In the genomic region with DNA sequence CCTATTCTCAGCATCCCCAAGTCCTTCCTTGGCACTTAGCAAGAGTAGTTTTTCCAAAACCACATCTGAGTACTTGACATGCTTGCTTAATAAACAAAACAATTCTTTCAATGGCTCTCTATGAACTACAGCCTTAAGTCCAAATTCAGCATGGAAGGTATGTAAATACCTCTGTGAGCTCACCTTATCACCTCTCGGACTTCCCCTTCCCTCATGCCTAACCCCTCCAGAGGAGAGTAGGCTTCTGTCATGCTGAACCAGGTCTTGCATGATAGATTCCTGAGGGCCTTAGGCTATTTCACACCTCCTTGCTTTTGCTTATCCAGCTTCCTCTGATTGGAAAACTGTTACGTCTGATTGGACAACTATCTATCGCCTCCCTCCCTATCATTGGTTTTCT, we compare ENCODE assay signal across 2 cellular contexts.
TF ChIP-seq lines count a peak whose summit lies in the region.

No MANE protein-coding gene starts in this region.

TF ChIP-seq in HepG2, 621 proteins besides CTCF, POLR2A, EP300 and RAD21 (continued from another document and continues in another):
- TF ChIP-seq, protein P1, sequence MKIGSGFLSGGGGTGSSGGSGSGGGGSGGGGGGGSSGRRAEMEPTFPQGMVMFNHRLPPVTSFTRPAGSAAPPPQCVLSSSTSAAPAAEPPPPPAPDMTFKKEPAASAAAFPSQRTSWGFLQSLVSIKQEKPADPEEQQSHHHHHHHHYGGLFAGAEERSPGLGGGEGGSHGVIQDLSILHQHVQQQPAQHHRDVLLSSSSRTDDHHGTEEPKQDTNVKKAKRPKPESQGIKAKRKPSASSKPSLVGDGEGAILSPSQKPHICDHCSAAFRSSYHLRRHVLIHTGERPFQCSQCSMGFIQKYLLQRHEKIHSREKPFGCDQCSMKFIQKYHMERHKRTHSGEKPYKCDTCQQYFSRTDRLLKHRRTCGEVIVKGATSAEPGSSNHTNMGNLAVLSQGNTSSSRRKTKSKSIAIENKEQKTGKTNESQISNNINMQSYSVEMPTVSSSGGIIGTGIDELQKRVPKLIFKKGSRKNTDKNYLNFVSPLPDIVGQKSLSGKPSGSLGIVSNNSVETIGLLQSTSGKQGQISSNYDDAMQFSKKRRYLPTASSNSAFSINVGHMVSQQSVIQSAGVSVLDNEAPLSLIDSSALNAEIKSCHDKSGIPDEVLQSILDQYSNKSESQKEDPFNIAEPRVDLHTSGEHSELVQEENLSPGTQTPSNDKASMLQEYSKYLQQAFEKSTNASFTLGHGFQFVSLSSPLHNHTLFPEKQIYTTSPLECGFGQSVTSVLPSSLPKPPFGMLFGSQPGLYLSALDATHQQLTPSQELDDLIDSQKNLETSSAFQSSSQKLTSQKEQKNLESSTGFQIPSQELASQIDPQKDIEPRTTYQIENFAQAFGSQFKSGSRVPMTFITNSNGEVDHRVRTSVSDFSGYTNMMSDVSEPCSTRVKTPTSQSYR (CRISPR knock-in tag; IDR thresholded peaks at IDR 0.05; ENCODE audit: borderline replicate concordance): no peak
- TF ChIP-seq YEATS2 (CRISPR knock-in tag; IDR thresholded peaks at IDR 0.05; ENCODE audit: borderline replicate concordance): no peak
- no peak for TF ChIP-seq ONECUT2 (CRISPR knock-in tag; IDR thresholded peaks at IDR 0.05)
- no peak for TF ChIP-seq ZNF550 (CRISPR knock-in tag; IDR thresholded peaks at IDR 0.05; ENCODE audit: borderline replicate concordance)
- TF ChIP-seq, protein P2, sequence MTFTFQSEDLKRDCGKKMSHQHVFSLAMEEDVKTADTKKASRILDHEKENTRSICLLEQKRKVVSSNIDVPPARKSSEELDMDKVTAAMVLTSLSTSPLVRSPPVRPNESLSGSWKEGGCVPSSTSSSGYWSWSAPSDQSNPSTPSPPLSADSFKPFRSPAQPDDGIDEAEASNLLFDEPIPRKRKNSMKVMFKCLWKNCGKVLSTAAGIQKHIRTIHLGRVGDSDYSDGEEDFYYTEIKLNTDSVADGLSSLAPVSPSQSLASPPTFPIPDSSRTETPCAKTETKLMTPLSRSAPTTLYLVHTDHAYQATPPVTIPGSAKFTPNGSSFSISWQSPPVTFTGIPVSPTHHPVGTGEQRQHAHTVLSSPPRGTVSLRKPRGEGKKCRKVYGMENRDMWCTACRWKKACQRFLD (CRISPR knock-in tag; IDR thresholded peaks at IDR 0.05; ENCODE audit: borderline replicate concordance): no peak
- no peak for TF ChIP-seq HNRNPUL1 (IDR thresholded peaks at IDR 0.05; ENCODE audit: low read depth, low read length)
- TF ChIP-seq, protein P3, sequence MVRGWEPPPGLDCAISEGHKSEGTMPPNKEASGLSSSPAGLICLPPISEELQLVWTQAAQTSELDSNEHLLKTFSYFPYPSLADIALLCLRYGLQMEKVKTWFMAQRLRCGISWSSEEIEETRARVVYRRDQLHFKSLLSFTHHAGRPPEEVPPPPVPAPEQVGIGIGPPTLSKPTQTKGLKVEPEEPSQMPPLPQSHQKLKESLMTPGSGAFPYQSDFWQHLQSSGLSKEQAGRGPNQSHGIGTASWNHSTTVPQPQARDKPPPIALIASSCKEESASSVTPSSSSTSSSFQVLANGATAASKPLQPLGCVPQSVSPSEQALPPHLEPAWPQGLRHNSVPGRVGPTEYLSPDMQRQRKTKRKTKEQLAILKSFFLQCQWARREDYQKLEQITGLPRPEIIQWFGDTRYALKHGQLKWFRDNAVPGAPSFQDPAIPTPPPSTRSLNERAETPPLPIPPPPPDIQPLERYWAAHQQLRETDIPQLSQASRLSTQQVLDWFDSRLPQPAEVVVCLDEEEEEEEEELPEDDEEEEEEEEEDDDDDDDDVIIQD (CRISPR knock-in tag; IDR thresholded peaks at IDR 0.05; ENCODE audit: low read depth): no peak
- TF ChIP-seq TSC22D2 (CRISPR knock-in tag; IDR thresholded peaks at IDR 0.05; ENCODE audit: borderline replicate concordance): no peak
- TF ChIP-seq, protein P4, sequence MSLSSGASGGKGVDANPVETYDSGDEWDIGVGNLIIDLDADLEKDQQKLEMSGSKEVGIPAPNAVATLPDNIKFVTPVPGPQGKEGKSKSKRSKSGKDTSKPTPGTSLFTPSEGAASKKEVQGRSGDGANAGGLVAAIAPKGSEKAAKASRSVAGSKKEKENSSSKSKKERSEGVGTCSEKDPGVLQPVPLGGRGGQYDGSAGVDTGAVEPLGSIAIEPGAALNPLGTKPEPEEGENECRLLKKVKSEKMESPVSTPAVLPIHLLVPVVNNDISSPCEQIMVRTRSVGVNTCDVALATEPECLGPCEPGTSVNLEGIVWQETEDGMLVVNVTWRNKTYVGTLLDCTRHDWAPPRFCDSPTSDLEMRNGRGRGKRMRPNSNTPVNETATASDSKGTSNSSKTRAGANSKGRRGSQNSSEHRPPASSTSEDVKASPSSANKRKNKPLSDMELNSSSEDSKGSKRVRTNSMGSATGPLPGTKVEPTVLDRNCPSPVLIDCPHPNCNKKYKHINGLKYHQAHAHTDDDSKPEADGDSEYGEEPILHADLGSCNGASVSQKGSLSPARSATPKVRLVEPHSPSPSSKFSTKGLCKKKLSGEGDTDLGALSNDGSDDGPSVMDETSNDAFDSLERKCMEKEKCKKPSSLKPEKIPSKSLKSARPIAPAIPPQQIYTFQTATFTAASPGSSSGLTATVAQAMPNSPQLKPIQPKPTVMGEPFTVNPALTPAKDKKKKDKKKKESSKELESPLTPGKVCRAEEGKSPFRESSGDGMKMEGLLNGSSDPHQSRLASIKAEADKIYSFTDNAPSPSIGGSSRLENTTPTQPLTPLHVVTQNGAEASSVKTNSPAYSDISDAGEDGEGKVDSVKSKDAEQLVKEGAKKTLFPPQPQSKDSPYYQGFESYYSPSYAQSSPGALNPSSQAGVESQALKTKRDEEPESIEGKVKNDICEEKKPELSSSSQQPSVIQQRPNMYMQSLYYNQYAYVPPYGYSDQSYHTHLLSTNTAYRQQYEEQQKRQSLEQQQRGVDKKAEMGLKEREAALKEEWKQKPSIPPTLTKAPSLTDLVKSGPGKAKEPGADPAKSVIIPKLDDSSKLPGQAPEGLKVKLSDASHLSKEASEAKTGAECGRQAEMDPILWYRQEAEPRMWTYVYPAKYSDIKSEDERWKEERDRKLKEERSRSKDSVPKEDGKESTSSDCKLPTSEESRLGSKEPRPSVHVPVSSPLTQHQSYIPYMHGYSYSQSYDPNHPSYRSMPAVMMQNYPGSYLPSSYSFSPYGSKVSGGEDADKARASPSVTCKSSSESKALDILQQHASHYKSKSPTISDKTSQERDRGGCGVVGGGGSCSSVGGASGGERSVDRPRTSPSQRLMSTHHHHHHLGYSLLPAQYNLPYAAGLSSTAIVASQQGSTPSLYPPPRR (CRISPR knock-in tag; IDR thresholded peaks at IDR 0.05; ENCODE audit: borderline replicate concordance): no peak
- no peak for TF ChIP-seq ZSCAN20 (CRISPR knock-in tag; IDR thresholded peaks at IDR 0.05; ENCODE audit: borderline replicate concordance)

TF ChIP-seq in WTC11, 78 proteins besides CTCF, POLR2A, EP300 and RAD21 (continued from another document):
- TF ChIP-seq, protein P5, sequence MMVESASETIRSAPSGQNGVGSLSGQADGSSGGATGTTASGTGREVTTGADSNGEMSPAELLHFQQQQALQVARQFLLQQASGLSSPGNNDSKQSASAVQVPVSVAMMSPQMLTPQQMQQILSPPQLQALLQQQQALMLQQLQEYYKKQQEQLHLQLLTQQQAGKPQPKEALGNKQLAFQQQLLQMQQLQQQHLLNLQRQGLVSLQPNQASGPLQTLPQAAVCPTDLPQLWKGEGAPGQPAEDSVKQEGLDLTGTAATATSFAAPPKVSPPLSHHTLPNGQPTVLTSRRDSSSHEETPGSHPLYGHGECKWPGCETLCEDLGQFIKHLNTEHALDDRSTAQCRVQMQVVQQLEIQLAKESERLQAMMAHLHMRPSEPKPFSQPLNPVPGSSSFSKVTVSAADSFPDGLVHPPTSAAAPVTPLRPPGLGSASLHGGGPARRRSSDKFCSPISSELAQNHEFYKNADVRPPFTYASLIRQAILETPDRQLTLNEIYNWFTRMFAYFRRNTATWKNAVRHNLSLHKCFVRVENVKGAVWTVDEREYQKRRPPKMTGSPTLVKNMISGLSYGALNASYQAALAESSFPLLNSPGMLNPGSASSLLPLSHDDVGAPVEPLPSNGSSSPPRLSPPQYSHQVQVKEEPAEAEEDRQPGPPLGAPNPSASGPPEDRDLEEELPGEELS (CRISPR knock-in tag; IDR thresholded peaks at IDR 0.05): no peak
- TF ChIP-seq, protein P6, sequence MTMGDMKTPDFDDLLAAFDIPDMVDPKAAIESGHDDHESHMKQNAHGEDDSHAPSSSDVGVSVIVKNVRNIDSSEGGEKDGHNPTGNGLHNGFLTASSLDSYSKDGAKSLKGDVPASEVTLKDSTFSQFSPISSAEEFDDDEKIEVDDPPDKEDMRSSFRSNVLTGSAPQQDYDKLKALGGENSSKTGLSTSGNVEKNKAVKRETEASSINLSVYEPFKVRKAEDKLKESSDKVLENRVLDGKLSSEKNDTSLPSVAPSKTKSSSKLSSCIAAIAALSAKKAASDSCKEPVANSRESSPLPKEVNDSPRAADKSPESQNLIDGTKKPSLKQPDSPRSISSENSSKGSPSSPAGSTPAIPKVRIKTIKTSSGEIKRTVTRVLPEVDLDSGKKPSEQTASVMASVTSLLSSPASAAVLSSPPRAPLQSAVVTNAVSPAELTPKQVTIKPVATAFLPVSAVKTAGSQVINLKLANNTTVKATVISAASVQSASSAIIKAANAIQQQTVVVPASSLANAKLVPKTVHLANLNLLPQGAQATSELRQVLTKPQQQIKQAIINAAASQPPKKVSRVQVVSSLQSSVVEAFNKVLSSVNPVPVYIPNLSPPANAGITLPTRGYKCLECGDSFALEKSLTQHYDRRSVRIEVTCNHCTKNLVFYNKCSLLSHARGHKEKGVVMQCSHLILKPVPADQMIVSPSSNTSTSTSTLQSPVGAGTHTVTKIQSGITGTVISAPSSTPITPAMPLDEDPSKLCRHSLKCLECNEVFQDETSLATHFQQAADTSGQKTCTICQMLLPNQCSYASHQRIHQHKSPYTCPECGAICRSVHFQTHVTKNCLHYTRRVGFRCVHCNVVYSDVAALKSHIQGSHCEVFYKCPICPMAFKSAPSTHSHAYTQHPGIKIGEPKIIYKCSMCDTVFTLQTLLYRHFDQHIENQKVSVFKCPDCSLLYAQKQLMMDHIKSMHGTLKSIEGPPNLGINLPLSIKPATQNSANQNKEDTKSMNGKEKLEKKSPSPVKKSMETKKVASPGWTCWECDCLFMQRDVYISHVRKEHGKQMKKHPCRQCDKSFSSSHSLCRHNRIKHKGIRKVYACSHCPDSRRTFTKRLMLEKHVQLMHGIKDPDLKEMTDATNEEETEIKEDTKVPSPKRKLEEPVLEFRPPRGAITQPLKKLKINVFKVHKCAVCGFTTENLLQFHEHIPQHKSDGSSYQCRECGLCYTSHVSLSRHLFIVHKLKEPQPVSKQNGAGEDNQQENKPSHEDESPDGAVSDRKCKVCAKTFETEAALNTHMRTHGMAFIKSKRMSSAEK (CRISPR knock-in tag; IDR thresholded peaks at IDR 0.05; ENCODE audit: borderline replicate concordance): no peak
- TF ChIP-seq, protein P7, sequence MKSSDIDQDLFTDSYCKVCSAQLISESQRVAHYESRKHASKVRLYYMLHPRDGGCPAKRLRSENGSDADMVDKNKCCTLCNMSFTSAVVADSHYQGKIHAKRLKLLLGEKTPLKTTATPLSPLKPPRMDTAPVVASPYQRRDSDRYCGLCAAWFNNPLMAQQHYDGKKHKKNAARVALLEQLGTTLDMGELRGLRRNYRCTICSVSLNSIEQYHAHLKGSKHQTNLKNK (CRISPR knock-in tag; IDR thresholded peaks at IDR 0.05): no peak
- TF ChIP-seq, protein P8, sequence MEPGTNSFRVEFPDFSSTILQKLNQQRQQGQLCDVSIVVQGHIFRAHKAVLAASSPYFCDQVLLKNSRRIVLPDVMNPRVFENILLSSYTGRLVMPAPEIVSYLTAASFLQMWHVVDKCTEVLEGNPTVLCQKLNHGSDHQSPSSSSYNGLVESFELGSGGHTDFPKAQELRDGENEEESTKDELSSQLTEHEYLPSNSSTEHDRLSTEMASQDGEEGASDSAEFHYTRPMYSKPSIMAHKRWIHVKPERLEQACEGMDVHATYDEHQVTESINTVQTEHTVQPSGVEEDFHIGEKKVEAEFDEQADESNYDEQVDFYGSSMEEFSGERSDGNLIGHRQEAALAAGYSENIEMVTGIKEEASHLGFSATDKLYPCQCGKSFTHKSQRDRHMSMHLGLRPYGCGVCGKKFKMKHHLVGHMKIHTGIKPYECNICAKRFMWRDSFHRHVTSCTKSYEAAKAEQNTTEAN (CRISPR knock-in tag; IDR thresholded peaks at IDR 0.05): no peak
- no peak for TF ChIP-seq ESRRA (CRISPR knock-in tag; IDR thresholded peaks at IDR 0.05; ENCODE audit: borderline replicate concordance)
- TF ChIP-seq, protein P9, sequence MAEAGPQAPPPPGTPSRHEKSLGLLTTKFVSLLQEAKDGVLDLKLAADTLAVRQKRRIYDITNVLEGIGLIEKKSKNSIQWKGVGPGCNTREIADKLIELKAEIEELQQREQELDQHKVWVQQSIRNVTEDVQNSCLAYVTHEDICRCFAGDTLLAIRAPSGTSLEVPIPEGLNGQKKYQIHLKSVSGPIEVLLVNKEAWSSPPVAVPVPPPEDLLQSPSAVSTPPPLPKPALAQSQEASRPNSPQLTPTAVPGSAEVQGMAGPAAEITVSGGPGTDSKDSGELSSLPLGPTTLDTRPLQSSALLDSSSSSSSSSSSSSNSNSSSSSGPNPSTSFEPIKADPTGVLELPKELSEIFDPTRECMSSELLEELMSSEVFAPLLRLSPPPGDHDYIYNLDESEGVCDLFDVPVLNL (CRISPR knock-in tag; IDR thresholded peaks at IDR 0.05; ENCODE audit: borderline replicate concordance, low read depth): no peak
- no peak for TF ChIP-seq ZNF232 (CRISPR knock-in tag; IDR thresholded peaks at IDR 0.05)
- TF ChIP-seq, protein P10, sequence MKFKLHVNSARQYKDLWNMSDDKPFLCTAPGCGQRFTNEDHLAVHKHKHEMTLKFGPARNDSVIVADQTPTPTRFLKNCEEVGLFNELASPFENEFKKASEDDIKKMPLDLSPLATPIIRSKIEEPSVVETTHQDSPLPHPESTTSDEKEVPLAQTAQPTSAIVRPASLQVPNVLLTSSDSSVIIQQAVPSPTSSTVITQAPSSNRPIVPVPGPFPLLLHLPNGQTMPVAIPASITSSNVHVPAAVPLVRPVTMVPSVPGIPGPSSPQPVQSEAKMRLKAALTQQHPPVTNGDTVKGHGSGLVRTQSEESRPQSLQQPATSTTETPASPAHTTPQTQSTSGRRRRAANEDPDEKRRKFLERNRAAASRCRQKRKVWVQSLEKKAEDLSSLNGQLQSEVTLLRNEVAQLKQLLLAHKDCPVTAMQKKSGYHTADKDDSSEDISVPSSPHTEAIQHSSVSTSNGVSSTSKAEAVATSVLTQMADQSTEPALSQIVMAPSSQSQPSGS (CRISPR knock-in tag; IDR thresholded peaks at IDR 0.05; ENCODE audit: borderline replicate concordance, low read depth): no peak
- no peak for TF ChIP-seq TEAD4 (CRISPR knock-in tag; IDR thresholded peaks at IDR 0.05)
- TF ChIP-seq SOX15 (CRISPR knock-in tag; IDR thresholded peaks at IDR 0.05): no peak
